In the genomic region with DNA sequence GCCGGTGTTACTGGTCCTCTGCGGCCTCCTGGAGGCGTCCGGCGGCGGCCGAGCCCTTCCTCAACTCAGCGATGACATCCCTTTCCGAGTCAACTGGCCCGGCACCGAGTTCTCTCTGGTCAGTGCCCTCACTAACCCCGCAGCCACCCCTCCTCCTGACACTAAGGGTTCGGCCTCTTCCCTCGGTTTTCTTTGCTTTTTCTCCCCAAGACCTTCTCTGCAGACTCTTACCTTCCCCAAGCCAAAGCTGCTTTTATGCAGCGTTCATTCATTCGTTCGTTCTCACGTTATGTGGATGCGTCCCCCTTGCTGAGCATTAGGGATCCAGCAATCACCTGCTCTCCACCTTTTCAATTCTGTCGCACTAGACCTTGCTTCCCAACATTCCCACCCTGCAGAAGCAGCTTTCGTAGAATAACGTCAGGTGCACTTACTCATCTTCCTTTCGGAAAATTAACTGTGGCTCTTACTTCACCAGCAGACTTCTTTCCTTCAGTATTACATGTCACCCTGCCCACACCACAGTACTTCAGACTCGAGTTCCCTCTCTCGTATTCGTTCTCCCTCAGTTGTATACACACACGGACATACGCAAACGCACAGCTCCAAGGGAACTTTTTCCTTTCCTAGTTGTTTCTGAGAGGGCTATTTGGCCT, we compare ENCODE assay signal across 8 cellular contexts. TPM values are rescaled to one million over a fixed set of nuclear protein-coding genes. Genes with fewer than 3 reads are reported as not detected.
DNase-seq lines count a peak whose midpoint lies in the region; ATAC-seq, FAIRE-seq and TF ChIP-seq lines count a peak whose summit lies in the region.

No MANE protein-coding gene starts in this region.

- peaks cover 3% of the 10 kb centered on the region; the same call in 1 of the 2 replicates for H4K20me1 ChIP-seq in DOHH2 (ENCODE audit: control insufficient read depth, insufficient read depth, low read depth, low read length)

- intact Hi-C loops in mucosa of descending colon (cut with DNase I, micrococcal nuclease), result no loop called here

- peak overlapping the region; percentile 99 for H3K4me3 Mint-ChIP-seq in endothelial cell (ENCODE audit: unreplicated experiment)

- no peaks in the 10 kb centered on the region for H3K27me3 ChIP-seq in DOHH2 (ENCODE audit: control insufficient read depth, low read length)

- H3K36me3 Mint-ChIP-seq in endothelial cell (ENCODE audit: low read depth, unreplicated experiment), result peaks cover 12% of the 10 kb centered on the region

- peaks cover 25% of the 10 kb centered on the region for H3K4me1 Mint-ChIP-seq in endothelial cell (ENCODE audit: unreplicated experiment)

- H3K4me3 ChIP-seq in DOHH2 (ENCODE audit: low read length) (peak overlapping the region; percentile 96), mucosa of descending colon (peak overlapping the region; percentile 73)

- peaks cover 13% of the 10 kb centered on the region for H3K27me3 Mint-ChIP-seq in endothelial cell (ENCODE audit: unreplicated experiment)

- H3K36me3 ChIP-seq in DOHH2 (ENCODE audit: control insufficient read depth, low read length) (peaks cover 34% of the 10 kb centered on the region), mucosa of descending colon (ENCODE audit: low read depth) (no peaks in the 10 kb centered on the region)

- H3K27ac ChIP-seq in DOHH2 (ENCODE audit: low read depth, low read length), result peak overlapping the region; percentile 68

- H3K79me2 ChIP-seq in DOHH2 (ENCODE audit: control insufficient read depth, low read length), result peaks cover 96% of the 10 kb centered on the region

- H3F3A ChIP-seq in DOHH2 (ENCODE audit: control insufficient read depth, insufficient read depth), result peaks cover 4% of the 10 kb centered on the region

- H3K9me3 ChIP-seq in DOHH2 (ENCODE audit: control insufficient read depth, insufficient read depth, low read length), result no peaks in the 10 kb centered on the region
- H3K9me3 ChIP-seq in mucosa of descending colon, result no peaks in the 10 kb centered on the region

- ATAC-seq in GM19438 (IDR thresholded peaks at IDR 0.05; ENCODE audit: low read depth, unreplicated experiment), result peak; percentile 48
- peak; percentile 42 for ATAC-seq in HG03442 (IDR thresholded peaks at IDR 0.05; ENCODE audit: unreplicated experiment)
- peak; percentile 76 for ATAC-seq in SK-N-SH treated with all-trans-retinoic acid at 6 μM for 48 hours
- peak; percentile 73 for ATAC-seq in mucosa of descending colon

- H3K9me3 Mint-ChIP-seq in endothelial cell (ENCODE audit: unreplicated experiment), result no peaks in the 10 kb centered on the region

- H3K27ac Mint-ChIP-seq in endothelial cell (ENCODE audit: unreplicated experiment), result peak overlapping the region; percentile 97

- H3K4me1 ChIP-seq in DOHH2 (ENCODE audit: control insufficient read depth, low read length) (peaks cover 33% of the 10 kb centered on the region), mucosa of descending colon (ENCODE audit: low read depth) (peaks cover 22% of the 10 kb centered on the region)

- no peak for FAIRE-seq in urothelium cell line (lab: Jason Lieb, UNC)

- H3K4me2 ChIP-seq in DOHH2 (ENCODE audit: low read length), result peak overlapping the region; percentile 98

- no peaks in the 10 kb centered on the region for H3K9me2 ChIP-seq in DOHH2 (replicated peaks; ENCODE audit: control insufficient read depth, low read length)

- TF ChIP-seq CTCF in DOHH2 (IDR thresholded peaks at IDR 0.05; ENCODE audit: low read depth, low read length, poor library complexity, severe bottlenecking), result no peak
- TF ChIP-seq CTCF in endothelial cell (IDR thresholded peaks at IDR 0.05; ENCODE audit: unreplicated experiment), result no peak
- TF ChIP-seq CTCF in mucosa of descending colon (IDR thresholded peaks at IDR 0.05), result no peak

- DNase-seq in endothelial cell (ENCODE audit: low spot score) (no peak), mucosa of descending colon (peak in 1 of 3 donors; percentile 9), superior temporal gyrus (ENCODE audit: extremely low spot score) (no peak), urothelium cell line (ENCODE audit: low spot score) (no peak)

TF ChIP-seq in SK-N-SH treated with all-trans-retinoic acid at 6 μM for 48 hours, 23 proteins besides CTCF, POLR2A, EP300 and RAD21:
- TF ChIP-seq ZNF565 (CRISPR knock-in tag; conservative IDR thresholded peaks at IDR 0.05; ENCODE audit: low read depth) (no peak), GLIS3 (CRISPR knock-in tag; IDR thresholded peaks at IDR 0.05) (no peak), RARB (CRISPR knock-in tag; IDR thresholded peaks at IDR 0.05) (no peak), ZFP3 (CRISPR knock-in tag; IDR thresholded peaks at IDR 0.05) (no peak), CSDC2 (CRISPR knock-in tag; IDR thresholded peaks at IDR 0.05) (no peak), ARNTL (CRISPR knock-in tag; IDR thresholded peaks at IDR 0.05; ENCODE audit: borderline replicate concordance, low read depth) (no peak), ZNF70 (CRISPR knock-in tag; IDR thresholded peaks at IDR 0.05) (no peak), SNAI2 (CRISPR knock-in tag; IDR thresholded peaks at IDR 0.05) (no peak), ZC3H10 (CRISPR knock-in tag; IDR thresholded peaks at IDR 0.05) (no peak), ISL1 (CRISPR knock-in tag; IDR thresholded peaks at IDR 0.05) (no peak)

RNA-seq across cellular contexts. Expression of a gene that starts 0.5 kb away (rescaled TPM):
- total RNA-seq in endothelial cell (ENCODE audit: unreplicated experiment), result 31.0 TPM
- 10 to 100 TPM; 31.9 to 40.1 (median 34.5) TPM for total RNA-seq in mucosa of descending colon

RNA-seq across cellular contexts. Expression of a gene that starts 0.6 kb away (rescaled TPM):
- total RNA-seq in endothelial cell (ENCODE audit: unreplicated experiment), result 25.2 TPM
- total RNA-seq in mucosa of descending colon, result 10 to 100 TPM; 11.6 to 16.8 (median 14.9) TPM

RNA-seq across cellular contexts. Expression of a gene that starts 19.8 kb away (rescaled TPM):
- 1.3 TPM for total RNA-seq in endothelial cell (ENCODE audit: unreplicated experiment)
- 1 to 10 TPM; 3.1 to 4.7 (median 3.3) TPM for total RNA-seq in mucosa of descending colon
